Comparison of ENCODE assay signal across 29 cellular contexts in genomic region chr4:152176627-152177214, GRCh38.
"Had no signal": no experiment of that assay in that cellular context is flagged by ENCODE, and none has a peak within 500 bp of the region (broad histone marks: within the 10 kb centered on the region; RNA-seq: fewer than 3 reads in every experiment).

No MANE protein-coding gene starts in this region.

- H3K4me3 ChIP-seq: PC-9 had no signal

- H3K36me3 Mint-ChIP-seq: activated naive CD8-positive, alpha-beta T cell treated with anti-CD3 and anti-CD28 coated beads, Interleukin-2, amount 10 ng/mL, durations not matched to agents 7 days and 5 days; T-cell had no signal

- H3K27me3 Mint-ChIP-seq: activated naive CD4-positive, alpha-beta T cell treated with anti-CD3 and anti-CD28 coated beads, Interleukin-2, amount 50 U/mL, for 24 hours; activated T-cell treated with anti-CD3 and anti-CD28 coated beads, Interleukin-2, amount 50 U/mL, for 24 hours; T-cell had no signal

- H3K36me3 ChIP-seq: WERI-Rb-1 had no signal

- ATAC-seq: activated CD8-positive, alpha-beta T cell treated with anti-CD3 and anti-CD28 coated beads, Interleukin-2, amount 10 ng/mL, durations not matched to agents 7 days and 5 days; Right ventricle myocardium inferior; SK-N-SH treated with all-trans-retinoic acid at 6 μM for 48 hours; T-cell had no signal

- DNase-seq: activated CD4-positive, alpha-beta T cell treated with anti-CD3 and anti-CD28 coated beads, Interleukin-2, amount 10 ng/mL, durations not matched to agents 7 days and 5 days; activated CD4-positive, alpha-beta T cell treated with anti-CD3 and anti-CD28 coated beads, Interleukin-2, amount 50 U/mL, for 48 hours; activated CD8-positive, alpha-beta T cell treated with anti-CD3 and anti-CD28 coated beads, Interleukin-2, amount 10 ng/mL, durations not matched to agents 7 days and 5 days; activated gamma-delta T cell; activated naive CD4-positive, alpha-beta T cell treated with Interleukin-2 at 50 U/mL for 16 hours; activated naive CD8-positive, alpha-beta T cell treated with anti-CD3 and anti-CD28 coated beads, Interleukin-2, amount 10 ng/mL, durations not matched to agents 7 days and 5 days; activated T-cell treated with anti-CD3 and anti-CD28 coated beads, Interleukin-2, amount 50 U/mL, for 24 hours; aorta; caudate nucleus; cerebellar nuclear complex; MV-4-11; NCI-H1092; NCI-H1436 treated with DMSO at 0.1 percent for 48 hours; NCI-H1694 treated with DMSO at 0.1 percent for 48 hours; NCI-H2029; NCI-H345; NCI-H524 treated with DMSO at 0.1 percent for 48 hours; NK-92 treated with Interleukin-12 subunit alpha and Interleukin-12 subunit beta, amount 100 ng/mL, for 24 hours; PC-9; SIG-M5; T-cell; T-helper 2 cell; T-helper 9 cell; WERI-Rb-1 had no signal

- H3K27ac ChIP-seq: PC-9, RWPE1, WERI-Rb-1 had no signal

- H3K4me3 Mint-ChIP-seq: activated CD4-positive, alpha-beta T cell treated with anti-CD3 and anti-CD28 coated beads, Interleukin-2, amount 10 ng/mL, durations not matched to agents 7 days and 5 days; activated CD8-positive, alpha-beta T cell treated with anti-CD3 and anti-CD28 coated beads, Interleukin-2, amount 10 ng/mL, durations not matched to agents 7 days and 5 days; activated naive CD4-positive, alpha-beta T cell treated with anti-CD3 and anti-CD28 coated beads, Interleukin-2, amount 50 U/mL, for 24 hours; activated naive CD8-positive, alpha-beta T cell treated with anti-CD3 and anti-CD28 coated beads, Interleukin-2, amount 10 ng/mL, durations not matched to agents 7 days and 5 days; activated T-cell treated with anti-CD3 and anti-CD28 coated beads, Interleukin-2, amount 50 U/mL, for 24 hours; T-cell had no signal

- H3K27ac Mint-ChIP-seq: activated CD4-positive, alpha-beta T cell treated with anti-CD3 and anti-CD28 coated beads, Interleukin-2, amount 10 ng/mL, durations not matched to agents 7 days and 5 days; activated CD8-positive, alpha-beta T cell treated with anti-CD3 and anti-CD28 coated beads, Interleukin-2, amount 10 ng/mL, durations not matched to agents 7 days and 5 days; activated naive CD4-positive, alpha-beta T cell treated with anti-CD3 and anti-CD28 coated beads, Interleukin-2, amount 50 U/mL, for 24 hours; activated naive CD8-positive, alpha-beta T cell treated with anti-CD3 and anti-CD28 coated beads, Interleukin-2, amount 10 ng/mL, durations not matched to agents 7 days and 5 days; activated T-cell treated with anti-CD3 and anti-CD28 coated beads, Interleukin-2, amount 50 U/mL, for 24 hours; activated T-helper 2 cell treated with anti-CD3 and anti-CD28 coated beads, Interferon-gamma antibody, Interleukin-2, Interleukin-4, amounts not matched to agents 10 μg/mL and 5 μg/mL and 100 μg/mL, durations not matched to agents 14 hours and 24 hours and 36 hours; T-cell had no signal

- H3K9me3 Mint-ChIP-seq: activated naive CD4-positive, alpha-beta T cell treated with anti-CD3 and anti-CD28 coated beads, Interleukin-2, amount 50 U/mL, for 24 hours; activated T-cell treated with anti-CD3 and anti-CD28 coated beads, Interleukin-2, amount 50 U/mL, for 24 hours; activated T-helper 2 cell treated with anti-CD3 and anti-CD28 coated beads, Interferon-gamma antibody, Interleukin-2, Interleukin-4, amounts not matched to agents 10 μg/mL and 5 μg/mL and 100 μg/mL, durations not matched to agents 14 hours and 24 hours and 36 hours; T-cell had no signal

- H3K4me1 Mint-ChIP-seq: activated CD4-positive, alpha-beta T cell treated with anti-CD3 and anti-CD28 coated beads, Interleukin-2, amount 10 ng/mL, durations not matched to agents 7 days and 5 days; activated naive CD8-positive, alpha-beta T cell treated with anti-CD3 and anti-CD28 coated beads, Interleukin-2, amount 10 ng/mL, durations not matched to agents 7 days and 5 days had no signal
